In the genomic region with DNA sequence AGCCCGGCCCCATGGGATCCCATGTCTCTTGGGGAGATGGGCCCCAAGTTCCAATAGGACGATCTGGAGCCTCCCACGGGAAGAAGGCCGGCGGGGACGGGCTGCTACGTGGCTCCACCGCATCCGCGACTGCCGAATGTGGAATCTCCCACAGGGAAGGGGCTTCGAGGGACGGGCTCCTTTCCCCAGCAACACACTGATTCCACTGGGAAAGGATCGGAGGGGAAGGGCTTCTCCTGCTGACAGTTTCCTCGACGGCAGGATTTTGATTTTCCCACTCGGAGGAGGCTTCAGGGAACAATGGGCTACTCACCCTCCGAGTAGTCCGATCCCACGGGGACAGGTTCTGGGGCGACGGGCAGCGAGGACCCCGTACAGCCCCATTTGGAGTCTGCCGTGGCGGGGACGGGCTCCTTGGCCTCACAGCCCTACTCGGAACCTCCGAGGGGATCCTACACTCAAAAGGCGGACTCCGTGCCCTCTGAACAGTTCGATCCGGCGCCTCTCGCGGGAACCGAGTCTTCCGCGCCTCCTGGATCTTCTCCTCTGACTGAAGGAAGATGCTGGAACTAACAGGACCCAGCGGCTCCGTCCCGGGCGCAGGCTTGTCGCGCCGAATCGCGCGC, we compare ENCODE assay signal across 7 cellular contexts. TPM values are rescaled to one million over a fixed set of nuclear protein-coding genes. Genes with fewer than 3 reads are reported as not detected.
A peak's percentile ranks its signal among the peaks of the same experiment; 100 is the strongest.
DNase-seq lines count a peak whose midpoint lies in the region; ATAC-seq lines count a peak whose summit lies in the region.
"Had no signal": no experiment of that assay in that cellular context is flagged by ENCODE, and none has a peak within 500 bp of the region (broad histone marks: within the 10 kb centered on the region; RNA-seq: fewer than 3 reads in every experiment).

No MANE protein-coding gene starts in this region.

- no peak for DNase-seq in stimulated activated naive CD8-positive, alpha-beta T cell treated with anti-CD3 and anti-CD28 coated beads, Interleukin-15, Interleukin-2, amounts not matched to agents 100 U/mL and 50 U/mL, for 24 hours
- peak in 1 of 2 donors; percentile 43 for DNase-seq in aorta
- DNase-seq in DMS153 treated with DMSO at 0.1 percent for 48 hours (lab: John Stamatoyannopoulos, UW; ENCODE audit: unreplicated experiment) = no peak
- DNase-seq in stimulated activated CD4-positive, alpha-beta T cell treated with anti-CD3 and anti-CD28 coated beads, Interleukin-2, amount 100 ng/mL, for 48 hours = no peak

- H3K9ac ChIP-seq in iPS-18a (ENCODE audit: low read length) = no peak overlapping the region

- intact Hi-C loops in aorta (cut with DNase I) = no loop called here

- H3K27ac Mint-ChIP-seq in stimulated activated naive CD8-positive, alpha-beta T cell treated with anti-CD3 and anti-CD28 coated beads, Interleukin-15, Interleukin-2, amounts not matched to agents 100 ng/mL and 50 ng/mL, for 24 hours = peak overlapping the region; percentile 89

- no peaks in the 10 kb centered on the region for H3K27me3 Mint-ChIP-seq in stimulated activated naive CD8-positive, alpha-beta T cell treated with anti-CD3 and anti-CD28 coated beads, Interleukin-15, Interleukin-2, amounts not matched to agents 100 ng/mL and 50 ng/mL, for 24 hours

- WGBS in aorta, 2 donors = 6 to 8% methylated on average over 49 of the region's 49 CpGs

- no peak for ATAC-seq in stimulated activated naive CD8-positive, alpha-beta T cell treated with anti-CD3 and anti-CD28 coated beads, Interleukin-15, Interleukin-2, amounts not matched to agents 100 U/mL and 50 U/mL, for 24 hours
- ATAC-seq in aorta (ENCODE audit: low FRiP score) = no peak

- H3K9me3 ChIP-seq in iPS-18a (ENCODE audit: control insufficient read depth, low read depth, low read length) = no peaks in the 10 kb centered on the region
- H3K9me3 ChIP-seq in aorta (ENCODE audit: control insufficient read depth, low read length) = no peaks in the 10 kb centered on the region

- H3K27ac ChIP-seq in iPS-18a (ENCODE audit: low read length) (no peak overlapping the region), aorta (ENCODE audit: low read depth in 1 of 2, low read length in 2 of 2) (no peak overlapping the region)
- H3K27ac ChIP-seq: RWPE1 had no signal

- H3K4me1 ChIP-seq in iPS-18a (ENCODE audit: control insufficient read depth, low read depth, low read length) (peaks cover 3% of the 10 kb centered on the region), aorta (ENCODE audit: control insufficient read depth in 1 of 2, insufficient read depth in 2 of 2, low read length in 2 of 2) (no peaks in the 10 kb centered on the region)

- no peaks in the 10 kb centered on the region for H3K9me3 Mint-ChIP-seq in stimulated activated naive CD8-positive, alpha-beta T cell treated with anti-CD3 and anti-CD28 coated beads, Interleukin-15, Interleukin-2, amounts not matched to agents 100 ng/mL and 50 ng/mL, for 24 hours

- peak overlapping the region; percentile 55 for H3K4me3 ChIP-seq in iPS-18a (ENCODE audit: low read length)
- H3K4me3 ChIP-seq in aorta (ENCODE audit: low read length in 2 of 2) = peak overlapping the region; percentile 1 to 9

- H3K36me3 Mint-ChIP-seq in stimulated activated naive CD8-positive, alpha-beta T cell treated with anti-CD3 and anti-CD28 coated beads, Interleukin-15, Interleukin-2, amounts not matched to agents 100 ng/mL and 50 ng/mL, for 24 hours (ENCODE audit: low read depth) = peaks cover 5% of the 10 kb centered on the region

- H3K27me3 ChIP-seq in iPS-18a (ENCODE audit: control insufficient read depth, insufficient read depth, low read length) (peaks cover 41% of the 10 kb centered on the region), aorta (ENCODE audit: control insufficient read depth in 1 of 2, insufficient read depth in 2 of 2, low read length in 1 of 2) (no peaks in the 10 kb centered on the region)

- peak overlapping the region; percentile 95 for H3K4me3 Mint-ChIP-seq in stimulated activated naive CD8-positive, alpha-beta T cell treated with anti-CD3 and anti-CD28 coated beads, Interleukin-15, Interleukin-2, amounts not matched to agents 100 ng/mL and 50 ng/mL, for 24 hours

- H3K36me3 ChIP-seq in iPS-18a (ENCODE audit: control insufficient read depth, low read depth, low read length) (no peaks in the 10 kb centered on the region), aorta (ENCODE audit: control insufficient read depth in 1 of 2, insufficient read depth in 2 of 2, low read length in 1 of 2) (no peaks in the 10 kb centered on the region)

- peaks cover 55% of the 10 kb centered on the region for H3K4me1 Mint-ChIP-seq in stimulated activated naive CD8-positive, alpha-beta T cell treated with anti-CD3 and anti-CD28 coated beads, Interleukin-15, Interleukin-2, amounts not matched to agents 100 ng/mL and 50 ng/mL, for 24 hours (ENCODE audit: low read depth)

RNA-seq across cellular contexts. Expression of a gene that starts 1.3 kb away (rescaled TPM):
- total RNA-seq in aorta = 1 to 10 TPM; 2.0 to 3.0 TPM
- under 1 TPM; 0.13 to 0.31 TPM for polyA plus RNA-seq in aorta

RNA-seq across cellular contexts. Expression of a gene that starts 3.9 kb away (rescaled TPM):
- 1 to 10 TPM; 1.3 to 3.9 TPM for total RNA-seq in aorta
- 1 to 10 TPM in 1 of 2 donors, under 1 TPM in 1; 0.64 to 1.8 TPM for polyA plus RNA-seq in aorta

RNA-seq across cellular contexts. Expression of a gene that starts 10.3 kb away (rescaled TPM):
- total RNA-seq in aorta = 1 to 10 TPM; 2.2 to 3.1 TPM
- 1 to 10 TPM; 6.3 to 7.7 TPM for polyA plus RNA-seq in aorta

RNA-seq across cellular contexts. Expression of a gene that starts 10.5 kb away (rescaled TPM):
- not detected for total RNA-seq in aorta
- polyA plus RNA-seq in aorta = 1 to 10 TPM in 1 of 2 donors, not detected in 1; 3.1 TPM

RNA-seq across cellular contexts. Expression of a gene that starts 45.7 kb away (rescaled TPM):
- total RNA-seq in aorta = 10 to 100 TPM; 18.5 to 26.4 TPM
- 1 to 10 TPM; 4.3 to 9.7 TPM for polyA plus RNA-seq in aorta
